ENCODE assay signal across 2 cellular contexts in the genomic region with DNA sequence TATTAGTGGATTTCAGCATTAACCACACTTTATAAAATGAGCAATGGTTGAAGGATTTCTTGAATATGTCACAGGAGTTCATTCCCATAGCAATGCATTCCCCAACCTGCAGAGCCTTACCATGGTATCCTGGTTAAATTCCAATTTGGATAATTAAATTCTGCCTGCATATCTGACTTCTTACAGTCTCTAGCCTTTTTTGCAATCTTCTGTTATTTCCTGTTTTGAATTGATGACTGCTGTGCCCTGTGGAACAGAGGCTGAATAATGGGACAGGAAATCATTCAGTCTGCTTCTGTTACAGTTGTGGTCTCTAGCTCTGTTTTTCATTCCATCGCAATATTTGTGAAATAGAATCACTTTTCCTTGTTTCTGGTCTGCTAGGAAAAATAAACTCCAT.
TF ChIP-seq lines count a peak whose summit lies in the region.

No MANE protein-coding gene starts in this region.

TF ChIP-seq in GM23338, 12 proteins besides CTCF, POLR2A, EP300 and RAD21 (continued from another document):
- TF ChIP-seq, protein P1, sequence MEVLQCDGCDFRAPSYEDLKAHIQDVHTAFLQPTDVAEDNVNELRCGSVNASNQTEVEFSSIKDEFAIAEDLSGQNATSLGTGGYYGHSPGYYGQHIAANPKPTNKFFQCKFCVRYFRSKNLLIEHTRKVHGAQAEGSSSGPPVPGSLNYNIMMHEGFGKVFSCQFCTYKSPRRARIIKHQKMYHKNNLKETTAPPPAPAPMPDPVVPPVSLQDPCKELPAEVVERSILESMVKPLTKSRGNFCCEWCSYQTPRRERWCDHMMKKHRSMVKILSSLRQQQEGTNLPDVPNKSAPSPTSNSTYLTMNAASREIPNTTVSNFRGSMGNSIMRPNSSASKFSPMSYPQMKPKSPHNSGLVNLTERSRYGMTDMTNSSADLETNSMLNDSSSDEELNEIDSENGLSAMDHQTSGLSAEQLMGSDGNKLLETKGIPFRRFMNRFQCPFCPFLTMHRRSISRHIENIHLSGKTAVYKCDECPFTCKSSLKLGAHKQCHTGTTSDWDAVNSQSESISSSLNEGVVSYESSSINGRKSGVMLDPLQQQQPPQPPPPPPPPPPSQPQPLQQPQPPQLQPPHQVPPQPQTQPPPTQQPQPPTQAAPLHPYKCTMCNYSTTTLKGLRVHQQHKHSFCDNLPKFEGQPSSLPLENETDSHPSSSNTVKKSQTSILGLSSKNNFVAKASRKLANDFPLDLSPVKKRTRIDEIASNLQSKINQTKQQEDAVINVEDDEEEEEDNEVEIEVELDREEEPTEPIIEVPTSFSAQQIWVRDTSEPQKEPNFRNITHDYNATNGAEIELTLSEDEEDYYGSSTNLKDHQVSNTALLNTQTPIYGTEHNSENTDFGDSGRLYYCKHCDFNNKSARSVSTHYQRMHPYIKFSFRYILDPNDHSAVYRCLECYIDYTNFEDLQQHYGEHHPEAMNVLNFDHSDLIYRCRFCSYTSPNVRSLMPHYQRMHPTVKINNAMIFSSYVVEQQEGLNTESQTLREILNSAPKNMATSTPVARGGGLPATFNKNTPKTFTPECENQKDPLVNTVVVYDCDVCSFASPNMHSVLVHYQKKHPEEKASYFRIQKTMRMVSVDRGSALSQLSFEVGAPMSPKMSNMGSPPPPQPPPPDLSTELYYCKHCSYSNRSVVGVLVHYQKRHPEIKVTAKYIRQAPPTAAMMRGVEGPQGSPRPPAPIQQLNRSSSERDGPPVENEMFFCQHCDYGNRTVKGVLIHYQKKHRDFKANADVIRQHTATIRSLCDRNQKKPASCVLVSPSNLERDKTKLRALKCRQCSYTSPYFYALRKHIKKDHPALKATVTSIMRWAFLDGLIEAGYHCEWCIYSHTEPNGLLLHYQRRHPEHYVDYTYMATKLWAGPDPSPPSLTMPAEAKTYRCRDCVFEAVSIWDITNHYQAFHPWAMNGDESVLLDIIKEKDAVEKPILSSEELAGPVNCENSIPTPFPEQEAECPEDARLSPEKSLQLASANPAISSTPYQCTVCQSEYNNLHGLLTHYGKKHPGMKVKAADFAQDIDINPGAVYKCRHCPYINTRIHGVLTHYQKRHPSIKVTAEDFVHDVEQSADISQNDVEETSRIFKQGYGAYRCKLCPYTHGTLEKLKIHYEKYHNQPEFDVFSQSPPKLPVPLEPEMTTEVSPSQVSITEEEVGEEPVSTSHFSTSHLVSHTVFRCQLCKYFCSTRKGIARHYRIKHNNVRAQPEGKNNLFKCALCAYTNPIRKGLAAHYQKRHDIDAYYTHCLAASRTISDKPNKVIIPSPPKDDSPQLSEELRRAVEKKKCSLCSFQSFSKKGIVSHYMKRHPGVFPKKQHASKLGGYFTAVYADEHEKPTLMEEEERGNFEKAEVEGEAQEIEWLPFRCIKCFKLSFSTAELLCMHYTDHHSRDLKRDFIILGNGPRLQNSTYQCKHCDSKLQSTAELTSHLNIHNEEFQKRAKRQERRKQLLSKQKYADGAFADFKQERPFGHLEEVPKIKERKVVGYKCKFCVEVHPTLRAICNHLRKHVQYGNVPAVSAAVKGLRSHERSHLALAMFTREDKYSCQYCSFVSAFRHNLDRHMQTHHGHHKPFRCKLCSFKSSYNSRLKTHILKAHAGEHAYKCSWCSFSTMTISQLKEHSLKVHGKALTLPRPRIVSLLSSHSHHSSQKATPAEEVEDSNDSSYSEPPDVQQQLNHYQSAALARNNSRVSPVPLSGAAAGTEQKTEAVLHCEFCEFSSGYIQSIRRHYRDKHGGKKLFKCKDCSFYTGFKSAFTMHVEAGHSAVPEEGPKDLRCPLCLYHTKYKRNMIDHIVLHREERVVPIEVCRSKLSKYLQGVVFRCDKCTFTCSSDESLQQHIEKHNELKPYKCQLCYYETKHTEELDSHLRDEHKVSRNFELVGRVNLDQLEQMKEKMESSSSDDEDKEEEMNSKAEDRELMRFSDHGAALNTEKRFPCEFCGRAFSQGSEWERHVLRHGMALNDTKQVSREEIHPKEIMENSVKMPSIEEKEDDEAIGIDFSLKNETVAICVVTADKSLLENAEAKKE (CRISPR knock-in tag; IDR thresholded peaks at IDR 0.05) = no peak
- TF ChIP-seq CREB1 (CRISPR knock-in tag; IDR thresholded peaks at IDR 0.05; ENCODE audit: low read depth) = no peak

TF ChIP-seq in SK-N-SH treated with all-trans-retinoic acid at 6 μM for 48 hours, 23 proteins besides CTCF, POLR2A, EP300 and RAD21:
- TF ChIP-seq, protein P2, sequence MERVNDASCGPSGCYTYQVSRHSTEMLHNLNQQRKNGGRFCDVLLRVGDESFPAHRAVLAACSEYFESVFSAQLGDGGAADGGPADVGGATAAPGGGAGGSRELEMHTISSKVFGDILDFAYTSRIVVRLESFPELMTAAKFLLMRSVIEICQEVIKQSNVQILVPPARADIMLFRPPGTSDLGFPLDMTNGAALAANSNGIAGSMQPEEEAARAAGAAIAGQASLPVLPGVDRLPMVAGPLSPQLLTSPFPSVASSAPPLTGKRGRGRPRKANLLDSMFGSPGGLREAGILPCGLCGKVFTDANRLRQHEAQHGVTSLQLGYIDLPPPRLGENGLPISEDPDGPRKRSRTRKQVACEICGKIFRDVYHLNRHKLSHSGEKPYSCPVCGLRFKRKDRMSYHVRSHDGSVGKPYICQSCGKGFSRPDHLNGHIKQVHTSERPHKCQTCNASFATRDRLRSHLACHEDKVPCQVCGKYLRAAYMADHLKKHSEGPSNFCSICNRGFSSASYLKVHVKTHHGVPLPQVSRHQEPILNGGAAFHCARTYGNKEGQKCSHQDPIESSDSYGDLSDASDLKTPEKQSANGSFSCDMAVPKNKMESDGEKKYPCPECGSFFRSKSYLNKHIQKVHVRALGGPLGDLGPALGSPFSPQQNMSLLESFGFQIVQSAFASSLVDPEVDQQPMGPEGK (CRISPR knock-in tag; IDR thresholded peaks at IDR 0.05; ENCODE audit: borderline replicate concordance) = peak; percentile 82; the same call in 1 of the 2 replicates
- TF ChIP-seq TOX (CRISPR knock-in tag; IDR thresholded peaks at IDR 0.05; ENCODE audit: borderline replicate concordance) (peak; percentile 75), TCF4 (CRISPR knock-in tag; IDR thresholded peaks at IDR 0.05; ENCODE audit: borderline replicate concordance) (no peak), ZNF8 (CRISPR knock-in tag; IDR thresholded peaks at IDR 0.05) (peak; percentile 53; the same call in 1 of the 2 replicates), RARB (CRISPR knock-in tag; IDR thresholded peaks at IDR 0.05) (peak; percentile 46; the same call in 1 of the 2 replicates), ZFP30 (CRISPR knock-in tag; IDR thresholded peaks at IDR 0.05) (peak; percentile 81), ZNF565 (CRISPR knock-in tag; conservative IDR thresholded peaks at IDR 0.05; ENCODE audit: low read depth) (no peak), BACH2 (CRISPR knock-in tag; IDR thresholded peaks at IDR 0.05; ENCODE audit: borderline replicate concordance) (no peak), ZC3H10 (CRISPR knock-in tag; IDR thresholded peaks at IDR 0.05) (peak; percentile 99), ISL1 (CRISPR knock-in tag; IDR thresholded peaks at IDR 0.05) (no peak; the same call in 1 of the 2 replicates), ARNTL (CRISPR knock-in tag; IDR thresholded peaks at IDR 0.05; ENCODE audit: borderline replicate concordance, low read depth) (no peak)
- TF ChIP-seq, protein P3, sequence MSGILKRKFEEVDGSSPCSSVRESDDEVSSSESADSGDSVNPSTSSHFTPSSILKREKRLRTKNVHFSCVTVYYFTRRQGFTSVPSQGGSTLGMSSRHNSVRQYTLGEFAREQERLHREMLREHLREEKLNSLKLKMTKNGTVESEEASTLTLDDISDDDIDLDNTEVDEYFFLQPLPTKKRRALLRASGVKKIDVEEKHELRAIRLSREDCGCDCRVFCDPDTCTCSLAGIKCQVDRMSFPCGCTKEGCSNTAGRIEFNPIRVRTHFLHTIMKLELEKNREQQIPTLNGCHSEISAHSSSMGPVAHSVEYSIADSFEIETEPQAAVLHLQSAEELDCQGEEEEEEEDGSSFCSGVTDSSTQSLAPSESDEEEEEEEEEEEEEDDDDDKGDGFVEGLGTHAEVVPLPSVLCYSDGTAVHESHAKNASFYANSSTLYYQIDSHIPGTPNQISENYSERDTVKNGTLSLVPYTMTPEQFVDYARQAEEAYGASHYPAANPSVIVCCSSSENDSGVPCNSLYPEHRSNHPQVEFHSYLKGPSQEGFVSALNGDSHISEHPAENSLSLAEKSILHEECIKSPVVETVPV (CRISPR knock-in tag; IDR thresholded peaks at IDR 0.05) = no peak; the same call in 1 of the 2 replicates
- TF ChIP-seq, protein P4, sequence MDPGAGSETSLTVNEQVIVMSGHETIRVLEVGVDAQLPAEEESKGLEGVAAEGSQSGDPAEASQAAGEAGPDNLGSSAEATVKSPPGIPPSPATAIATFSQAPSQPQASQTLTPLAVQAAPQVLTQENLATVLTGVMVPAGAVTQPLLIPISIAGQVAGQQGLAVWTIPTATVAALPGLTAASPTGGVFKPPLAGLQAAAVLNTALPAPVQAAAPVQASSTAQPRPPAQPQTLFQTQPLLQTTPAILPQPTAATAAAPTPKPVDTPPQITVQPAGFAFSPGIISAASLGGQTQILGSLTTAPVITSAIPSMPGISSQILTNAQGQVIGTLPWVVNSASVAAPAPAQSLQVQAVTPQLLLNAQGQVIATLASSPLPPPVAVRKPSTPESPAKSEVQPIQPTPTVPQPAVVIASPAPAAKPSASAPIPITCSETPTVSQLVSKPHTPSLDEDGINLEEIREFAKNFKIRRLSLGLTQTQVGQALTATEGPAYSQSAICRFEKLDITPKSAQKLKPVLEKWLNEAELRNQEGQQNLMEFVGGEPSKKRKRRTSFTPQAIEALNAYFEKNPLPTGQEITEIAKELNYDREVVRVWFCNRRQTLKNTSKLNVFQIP (CRISPR knock-in tag; IDR thresholded peaks at IDR 0.05; ENCODE audit: borderline replicate concordance, low read depth) = peak; percentile 83; the same call in 1 of the 2 replicates
